Comparison of ENCODE assay signal across 13 cellular contexts in genomic region chr17:73985466-73986015, GRCh38.
DNase-seq lines count a peak whose midpoint lies in the region; ATAC-seq and TF ChIP-seq lines count a peak whose summit lies in the region.
"Had no signal": no experiment of that assay in that cellular context is flagged by ENCODE, and none has a peak within 500 bp of the region (broad histone marks: within the 10 kb centered on the region; RNA-seq: fewer than 3 reads in every experiment).

No MANE protein-coding gene starts in this region.

- H3K9me3 ChIP-seq in BLaER1 (no peaks in the 10 kb centered on the region), endodermal cell (ENCODE audit: control insufficient read depth, low read length) (no peaks in the 10 kb centered on the region), spleen (no peaks in the 10 kb centered on the region)
- H3K9me3 ChIP-seq: BE2C had no signal

- intact Hi-C loops in CD14-positive monocyte (cut with micrococcal nuclease) = no loop called here
- intact Hi-C loops in spleen (cut with DNase I; ENCODE audit: low total_unique reads) = no loop called here

- no peak for ATAC-seq in HG03342 (IDR thresholded peaks at IDR 0.05; ENCODE audit: unreplicated experiment)

- no peaks in the 10 kb centered on the region for H3K36me3 ChIP-seq in BLaER1
- H3K36me3 ChIP-seq in endodermal cell (ENCODE audit: control insufficient read depth, insufficient read depth, low read length) = no peaks in the 10 kb centered on the region
- no peaks in the 10 kb centered on the region for H3K36me3 ChIP-seq in spleen
- H3K36me3 ChIP-seq: BE2C had no signal

- H3K4me3 ChIP-seq in BLaER1 (no peak overlapping the region), endodermal cell (ENCODE audit: low read length) (no peak overlapping the region), spleen (no peak overlapping the region)

- 60 to 90% methylated on average over 1 to 11 of the region's 11 CpGs for WGBS in endodermal cell (ENCODE audit: insufficient coverage in 1 of 2, insufficient read length in 1 of 2), 2 experiments
- 77 to 89% (median 84%) methylated on average over 8 to 11 of the region's 11 CpGs for WGBS in spleen, 5 donors

- no peak for TF ChIP-seq CTCF in CD14-positive monocyte (IDR thresholded peaks at IDR 0.05)
- no peak for TF ChIP-seq CTCF in endodermal cell (conservative IDR thresholded peaks at IDR 0.05)
- TF ChIP-seq CTCF in spleen (IDR thresholded peaks at IDR 0.05 in 8 of 11, conservative IDR thresholded peaks at IDR 0.05 in 3 of 11) = no peak

- H3K27me3 ChIP-seq in BLaER1 = no peaks in the 10 kb centered on the region
- H3K27me3 ChIP-seq in endodermal cell (ENCODE audit: control insufficient read depth, insufficient read depth, low read length, poor library complexity, severe bottlenecking) = no peaks in the 10 kb centered on the region
- peaks cover 0 to 16% (median 0%) of the 10 kb centered on the region in 7 donors for H3K27me3 ChIP-seq in spleen (replicated peaks in 1 of 7)
- H3K27me3 ChIP-seq: BE2C had no signal

- peaks cover 43% of the 10 kb centered on the region for H3K4me1 Mint-ChIP-seq in CD14-positive monocyte
- peaks cover 9% of the 10 kb centered on the region for H3K4me1 Mint-ChIP-seq in endodermal cell

- H4K20me1 ChIP-seq in BLaER1 = no peaks in the 10 kb centered on the region

- H3K27ac Mint-ChIP-seq in CD14-positive monocyte (no peak overlapping the region), endodermal cell (no peak overlapping the region)

- DNase-seq in CD14-positive monocyte (ENCODE audit: low spot score) = peak; percentile 42
- DNase-seq in endodermal cell = peak; percentile 41
- peak; percentile 60 for DNase-seq in spleen
- no peak for DNase-seq in pons (ENCODE audit: low spot score)
- DNase-seq in activated naive CD4-positive, alpha-beta T cell treated with anti-CD3 and anti-CD28 coated beads, Interleukin-2, amount 50 U/mL, for 16 hours = no peak
- DNase-seq: BE2C; CD4-positive, CD25-positive, alpha-beta regulatory T cell; DMS53; GF-D8; HCEC 1CT had no signal

- no peak for TF ChIP-seq POLR2A in spleen (IDR thresholded peaks at IDR 0.05)

- H3K9me3 Mint-ChIP-seq in CD14-positive monocyte (peaks cover 0 to 2% (median 0%) of the 10 kb centered on the region in 7 donors), endodermal cell (no peaks in the 10 kb centered on the region)
- H3K9me3 Mint-ChIP-seq: CD4-positive, CD25-positive, alpha-beta regulatory T cell had no signal

- H3K4me2 ChIP-seq in BLaER1 = peak overlapping the region; percentile 77

- H3K4me3 Mint-ChIP-seq in CD14-positive monocyte = no peak overlapping the region
- H3K4me3 Mint-ChIP-seq in endodermal cell = no peak overlapping the region
- H3K4me3 Mint-ChIP-seq: CD4-positive, CD25-positive, alpha-beta regulatory T cell had no signal

- H3K27me3 Mint-ChIP-seq in CD14-positive monocyte (ENCODE audit: low read depth in 3 of 3) (peaks cover 1 to 10% (median 2%) of the 10 kb centered on the region in 3 donors), endodermal cell (ENCODE audit: insufficient read depth) (peaks cover 9% of the 10 kb centered on the region)

- H3K9ac ChIP-seq in BLaER1 (no peak overlapping the region), endodermal cell (ENCODE audit: extremely low read depth, low read length, poor library complexity, severe bottlenecking) (no peak overlapping the region)

- H3K27ac ChIP-seq in BLaER1 (peak overlapping the region; percentile 65), endodermal cell (ENCODE audit: low read depth, low read length) (no peak overlapping the region), spleen (no peak overlapping the region)
- H3K27ac ChIP-seq: HL-60 had no signal

- peaks cover 65% of the 10 kb centered on the region for H3K4me1 ChIP-seq in BLaER1
- no peaks in the 10 kb centered on the region for H3K4me1 ChIP-seq in endodermal cell (ENCODE audit: control insufficient read depth, insufficient read depth, low read length)
- H3K4me1 ChIP-seq in spleen = peaks cover 0 to 37% (median 14%) of the 10 kb centered on the region in 6 donors
- H3K4me1 ChIP-seq: BE2C had no signal

- H3K36me3 Mint-ChIP-seq in CD14-positive monocyte (no peaks in the 10 kb centered on the region), endodermal cell (ENCODE audit: low read depth) (no peaks in the 10 kb centered on the region)
- H3K36me3 Mint-ChIP-seq: CD4-positive, CD25-positive, alpha-beta regulatory T cell had no signal

Comparison
In these comparisons a context has a peak if more than half of its experiments do, and no peak if none do; other contexts are left out.
1. DNase-seq: peak in CD14-positive monocyte (single experiment), endodermal cell (single experiment) and spleen (single experiment); none in pons (single experiment) and activated naive CD4-positive, alpha-beta T cell treated with anti-CD3 and anti-CD28 coated beads, Interleukin-2, amount 50 U/mL, for 16 hours (single experiment).